ENCODE assay signal across 8 cellular contexts in the genomic region with DNA sequence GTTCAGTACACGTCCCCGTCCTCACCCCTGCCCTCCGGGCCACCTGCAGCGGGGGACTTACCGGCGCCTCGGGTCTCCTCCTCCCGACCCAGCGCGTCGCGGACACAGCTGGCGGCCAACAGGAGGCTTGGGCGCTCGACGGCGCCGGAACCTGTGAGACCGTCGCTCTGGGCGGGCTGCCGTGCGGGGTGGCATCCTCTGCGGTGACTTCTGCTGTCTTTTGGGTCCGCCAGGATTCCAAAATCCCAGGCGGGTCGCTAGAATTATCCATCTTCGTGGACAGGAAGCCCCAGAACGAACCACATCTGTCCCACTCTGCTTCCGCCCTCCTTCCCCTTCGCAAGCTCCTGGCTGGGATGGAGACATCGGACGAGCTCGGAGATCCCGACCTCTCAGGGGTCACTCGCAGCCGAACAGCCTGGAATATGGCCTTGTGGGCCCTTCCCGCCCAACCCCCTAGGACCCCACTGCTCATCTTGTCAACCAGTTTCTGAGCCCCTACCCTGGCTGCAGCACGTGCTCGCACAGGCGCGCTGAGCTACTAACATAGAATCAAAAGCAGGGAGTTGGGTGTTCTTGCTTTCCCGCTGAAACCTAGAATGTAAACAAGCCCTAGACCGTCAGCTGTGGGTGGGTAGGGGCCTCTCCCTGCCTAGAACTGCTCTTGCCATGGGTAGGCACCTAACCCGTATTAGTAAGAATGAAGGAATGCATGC. TPM values are rescaled to one million over a fixed set of nuclear protein-coding genes. Genes with fewer than 3 reads are reported as not detected.
DNase-seq lines count a peak whose midpoint lies in the region; ATAC-seq and TF ChIP-seq lines count a peak whose summit lies in the region.

No MANE protein-coding gene starts in this region.

- TF ChIP-seq CTCF in gastroesophageal sphincter (IDR thresholded peaks at IDR 0.05) (no peak), psoas muscle (IDR thresholded peaks at IDR 0.05) (no peak)

- H3K4me1 ChIP-seq in gastroesophageal sphincter, result peaks cover 0 to 23% (median 6%) of the 10 kb centered on the region in 3 donors
- H3K4me1 ChIP-seq in psoas muscle, result peaks cover 13% of the 10 kb centered on the region

- no peak overlapping the region for H3K27ac Mint-ChIP-seq in activated naive CD4-positive, alpha-beta T cell treated with anti-CD3 and anti-CD28 coated beads for 36 hours
- H3K27ac Mint-ChIP-seq in activated CD4-positive, alpha-beta memory T cell treated with anti-CD3 and anti-CD28 coated beads for 36 hours, result no peak overlapping the region

- POLR2A ChIA-PET in activated CD4-positive, alpha-beta memory T cell treated with anti-CD3 and anti-CD28 coated beads for 36 hours (lab: Charles Lee), result interaction anchor here (0.8 to 1.7 kb wide), 5 partner anchors 14 to 254 kb away, joined by 3 to 6 read pairs (median 3); a partner anchor contains a TSS

- ATAC-seq in HG03354 (IDR thresholded peaks at IDR 0.05; ENCODE audit: poor library complexity, severe bottlenecking, unreplicated experiment) (peak; percentile 30), gastroesophageal sphincter (no peak), psoas muscle (peak in 3 of 4 donors; percentile 5 to 12 (median 5))

- intact Hi-C loops in activated naive CD4-positive, alpha-beta T cell treated with anti-CD3 and anti-CD28 coated beads for 36 hours (cut with micrococcal nuclease), result loop anchor here (2.0 to 5.0 kb wide), 2 partner anchors 584 to 1051 kb away; a partner anchor contains a TSS
- intact Hi-C loops in activated CD4-positive, alpha-beta memory T cell treated with anti-CD3 and anti-CD28 coated beads for 36 hours (cut with micrococcal nuclease), result loop anchor here (2.0 to 10.0 kb wide), 9 partner anchors 19 to 1051 kb away; a partner anchor contains a TSS
- intact Hi-C loops in psoas muscle (cut with DNase I), result loop anchor here (2.0 to 10.0 kb wide), 6 partner anchors 41 to 254 kb away; a partner anchor contains a TSS

- CTCF ChIA-PET in activated naive CD4-positive, alpha-beta T cell treated with anti-CD3 and anti-CD28 coated beads for 36 hours (lab: Charles Lee), result interaction anchor here (0.5 to 1.4 kb wide), 6 partner anchors 24 to 462 kb away, joined by 3 to 4 read pairs (median 4); no protein-coding TSS in a partner anchor
- CTCF ChIA-PET in activated CD4-positive, alpha-beta memory T cell treated with anti-CD3 and anti-CD28 coated beads for 36 hours (lab: Charles Lee), result interaction anchor here (1.3 to 1.7 kb wide), 2 partner anchors 253 to 281 kb away, joined by 3 to 5 read pairs; no protein-coding TSS in a partner anchor

- no peak for TF ChIP-seq EP300 in gastroesophageal sphincter (IDR thresholded peaks at IDR 0.05)

- H3K4me3 Mint-ChIP-seq in activated naive CD4-positive, alpha-beta T cell treated with anti-CD3 and anti-CD28 coated beads for 36 hours, result peak overlapping the region; percentile 93
- peak overlapping the region; percentile 89 for H3K4me3 Mint-ChIP-seq in activated CD4-positive, alpha-beta memory T cell treated with anti-CD3 and anti-CD28 coated beads for 36 hours

- no peaks in the 10 kb centered on the region for H3K9me3 Mint-ChIP-seq in activated naive CD4-positive, alpha-beta T cell treated with anti-CD3 and anti-CD28 coated beads for 36 hours
- no peaks in the 10 kb centered on the region for H3K9me3 Mint-ChIP-seq in activated CD4-positive, alpha-beta memory T cell treated with anti-CD3 and anti-CD28 coated beads for 36 hours

- 66% methylated on average over 4 of the region's 45 CpGs; no CpG with 5 or more reads in 1 of the 2 donors for WGBS in gastroesophageal sphincter (ENCODE audit: low coverage in 1 of 2), 2 donors
- 17 to 23% (median 21%) methylated on average over 43 to 45 of the region's 45 CpGs for WGBS in psoas muscle, 3 donors

- peaks cover 28% of the 10 kb centered on the region for H3K4me1 Mint-ChIP-seq in activated naive CD4-positive, alpha-beta T cell treated with anti-CD3 and anti-CD28 coated beads for 36 hours (ENCODE audit: low read depth)
- H3K4me1 Mint-ChIP-seq in activated CD4-positive, alpha-beta memory T cell treated with anti-CD3 and anti-CD28 coated beads for 36 hours (ENCODE audit: low read depth), result peaks cover 16% of the 10 kb centered on the region

- H3K36me3 ChIP-seq in gastroesophageal sphincter (no peaks in the 10 kb centered on the region), psoas muscle (ENCODE audit: insufficient read depth in 1 of 2, low read depth in 1 of 2) (no peaks in the 10 kb centered on the region)

- H3K9me3 ChIP-seq in gastroesophageal sphincter (no peaks in the 10 kb centered on the region), psoas muscle (no peaks in the 10 kb centered on the region)

- H3K27me3 Mint-ChIP-seq in activated naive CD4-positive, alpha-beta T cell treated with anti-CD3 and anti-CD28 coated beads for 36 hours (ENCODE audit: low read depth), result peaks cover 2% of the 10 kb centered on the region
- H3K27me3 Mint-ChIP-seq in activated CD4-positive, alpha-beta memory T cell treated with anti-CD3 and anti-CD28 coated beads for 36 hours, result peaks cover 3% of the 10 kb centered on the region

- H3K4me3 ChIP-seq in gastroesophageal sphincter, result peak overlapping the region; percentile 55 to 71
- H3K4me3 ChIP-seq in psoas muscle, result peak overlapping the region; percentile 93

- H3K27me3 ChIP-seq in gastroesophageal sphincter (peaks cover 21% of the 10 kb centered on the region), psoas muscle (ENCODE audit: insufficient read depth in 3 of 3, low read length in 2 of 3) (no peaks in the 10 kb centered on the region)

- peak; percentile 40 for DNase-seq in activated naive CD4-positive, alpha-beta T cell treated with anti-CD3 and anti-CD28 coated beads for 36 hours
- no peak for DNase-seq in activated naive CD4-positive, alpha-beta T cell treated with Interleukin-2 at 50 U/mL for 16 hours
- peak; percentile 42 for DNase-seq in activated CD4-positive, alpha-beta memory T cell treated with anti-CD3 and anti-CD28 coated beads for 36 hours
- DNase-seq in psoas muscle (peak; percentile 14 to 65), kidney glomerular epithelial cell (lab: John Stamatoyannopoulos, UW) (no peak), GM19238 (ENCODE audit: insufficient read length, low spot score) (no peak)

- no peak for TF ChIP-seq POLR2A in gastroesophageal sphincter (IDR thresholded peaks at IDR 0.05)

- H3K27ac ChIP-seq in gastroesophageal sphincter (peak overlapping the region; percentile 4 to 93 (median 85)), psoas muscle (peak overlapping the region; percentile 87)

- H3K36me3 Mint-ChIP-seq in activated naive CD4-positive, alpha-beta T cell treated with anti-CD3 and anti-CD28 coated beads for 36 hours (ENCODE audit: low read depth), result no peaks in the 10 kb centered on the region
- no peaks in the 10 kb centered on the region for H3K36me3 Mint-ChIP-seq in activated CD4-positive, alpha-beta memory T cell treated with anti-CD3 and anti-CD28 coated beads for 36 hours

RNA-seq across cellular contexts. Expression of a gene that starts 0.9 kb away (rescaled TPM):
- 10 to 100 TPM; 11.8 TPM for total RNA-seq in activated naive CD4-positive, alpha-beta T cell treated with anti-CD3 and anti-CD28 coated beads for 36 hours
- 1 to 10 TPM; 4.0 to 4.4 TPM for total RNA-seq in activated CD4-positive, alpha-beta memory T cell treated with anti-CD3 and anti-CD28 coated beads for 36 hours
- total RNA-seq in gastroesophageal sphincter, result 10 to 100 TPM in 1 of 4 donors, 1 to 10 TPM in 3; 1.5 to 12.8 (median 6.0) TPM
- 10 to 100 TPM in 2 of 4 donors, 1 to 10 TPM in 2; 9.2 to 16.2 (median 12.4) TPM for total RNA-seq in psoas muscle
- polyA plus RNA-seq in psoas muscle, result 10 to 100 TPM in 2 of 3 donors, 1 to 10 TPM in 1; 6.0 to 22.0 (median 12.0) TPM

RNA-seq across cellular contexts. Expression of a gene that starts 42.0 kb away (rescaled TPM):
- total RNA-seq in activated naive CD4-positive, alpha-beta T cell treated with anti-CD3 and anti-CD28 coated beads for 36 hours, result 10 to 100 TPM in 1 of 2 experiments, 1 to 10 TPM in 1; 9.4 to 11.6 TPM
- 1 to 10 TPM; 9.4 to 9.7 TPM for total RNA-seq in activated CD4-positive, alpha-beta memory T cell treated with anti-CD3 and anti-CD28 coated beads for 36 hours
- total RNA-seq in gastroesophageal sphincter (1 to 10 TPM in 2 of 4 donors, under 1 TPM in 2; 0.59 to 4.2 (median 2.1) TPM), psoas muscle (1 to 10 TPM; 5.3 to 7.6 (median 7.0) TPM)
- 1 to 10 TPM; 2.4 to 6.4 (median 5.8) TPM for polyA plus RNA-seq in psoas muscle

Comparison
In these comparisons a context has a peak if more than half of its experiments do, and no peak if none do; other contexts are left out.
1. DNase-seq: peak in activated naive CD4-positive, alpha-beta T cell treated with anti-CD3 and anti-CD28 coated beads for 36 hours (single experiment), activated CD4-positive, alpha-beta memory T cell treated with anti-CD3 and anti-CD28 coated beads for 36 hours (single experiment) and psoas muscle (2 of 2); none in activated naive CD4-positive, alpha-beta T cell treated with Interleukin-2 at 50 U/mL for 16 hours (single experiment), kidney glomerular epithelial cell (single experiment) and GM19238 (single experiment).